Comparison of ENCODE assay signal across 1 cellular context in the genomic region with DNA sequence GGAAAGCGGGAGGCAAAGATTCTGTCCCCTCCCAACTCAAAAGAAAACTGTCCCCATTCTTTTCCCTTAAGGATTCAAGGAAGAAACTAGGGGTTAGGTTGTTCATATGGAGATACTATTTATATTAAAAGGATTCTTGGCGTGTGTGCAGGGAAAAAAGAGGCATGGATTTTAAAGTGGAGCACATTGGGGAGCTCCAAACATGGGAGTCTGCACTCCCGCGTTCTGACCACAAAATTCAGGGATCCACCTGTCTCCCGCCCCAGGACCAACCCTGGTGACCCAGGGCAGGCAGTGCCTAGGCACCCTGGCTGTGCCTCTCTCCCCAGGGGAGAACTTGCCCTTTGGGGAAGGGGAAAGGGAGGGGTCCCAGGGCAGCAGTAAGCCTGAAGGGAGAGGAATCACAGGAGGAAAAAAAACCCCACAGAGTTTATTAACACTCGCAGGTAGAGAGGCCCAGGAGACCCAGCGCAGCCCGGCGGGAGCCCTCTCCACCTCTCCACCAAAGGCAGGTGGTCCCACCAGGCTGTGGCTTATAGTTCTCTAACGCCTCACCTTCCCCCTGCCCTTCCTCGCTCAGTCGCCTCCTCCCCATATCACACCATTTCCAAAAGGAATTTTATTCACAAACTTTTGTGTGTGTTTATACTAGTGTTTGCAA.
TF ChIP-seq lines count a peak whose summit lies in the region.

No MANE protein-coding gene starts in this region.

TF ChIP-seq in endothelial cell of umbilical vein, 7 proteins besides CTCF, POLR2A, EP300 and RAD21:
- no peak for TF ChIP-seq POLR2AphosphoS5 (IDR thresholded peaks at IDR 0.05; ENCODE audit: insufficient read depth, low read depth, low read length)
- no peak for TF ChIP-seq GATA2 (IDR thresholded peaks at IDR 0.05; ENCODE audit: insufficient read depth, insufficient read length, low read depth, low read length)
- TF ChIP-seq MYC (IDR thresholded peaks at IDR 0.05; ENCODE audit: low read depth, low read length) = no peak
